Comparison of ENCODE assay signal across 9 cellular contexts in genomic region chr4:151882072-151882803, GRCh38.
A peak's percentile ranks its signal among the peaks of the same experiment; 100 is the strongest.
DNase-seq lines count a peak whose midpoint lies in the region; ATAC-seq and FAIRE-seq lines count a peak whose summit lies in the region.
"Had no signal": no experiment of that assay in that cellular context is flagged by ENCODE, and none has a peak within 500 bp of the region (broad histone marks: within the 10 kb centered on the region; RNA-seq: fewer than 3 reads in every experiment).

No MANE protein-coding gene starts in this region.

- peak overlapping the region; percentile 26 for H3K4me3 Mint-ChIP-seq in activated naive CD4-positive, alpha-beta T cell treated with anti-CD3 and anti-CD28 coated beads for 36 hours
- peak overlapping the region; percentile 33 for H3K4me3 Mint-ChIP-seq in stimulated activated naive CD8-positive, alpha-beta T cell treated with anti-CD3 and anti-CD28 coated beads, Interleukin-15, Interleukin-2, amounts not matched to agents 100 ng/mL and 50 ng/mL, for 24 hours
- H3K4me3 Mint-ChIP-seq: memory B cell had no signal

- ATAC-seq in GM21723 (IDR thresholded peaks at IDR 0.05; ENCODE audit: unreplicated experiment), result peak; percentile 71
- peak; percentile 81 for ATAC-seq in HG03378 (IDR thresholded peaks at IDR 0.05; ENCODE audit: unreplicated experiment)

- FAIRE-seq in RCC 7860 (lab: Jason Lieb, UNC), result no peak

- H3K36me3 Mint-ChIP-seq in activated naive CD4-positive, alpha-beta T cell treated with anti-CD3 and anti-CD28 coated beads for 36 hours (ENCODE audit: low read depth), result no peaks in the 10 kb centered on the region
- no peaks in the 10 kb centered on the region for H3K36me3 Mint-ChIP-seq in stimulated activated naive CD8-positive, alpha-beta T cell treated with anti-CD3 and anti-CD28 coated beads, Interleukin-15, Interleukin-2, amounts not matched to agents 100 ng/mL and 50 ng/mL, for 24 hours (ENCODE audit: low read depth)
- H3K36me3 Mint-ChIP-seq: memory B cell had no signal

- CTCF ChIA-PET in activated naive CD4-positive, alpha-beta T cell treated with anti-CD3 and anti-CD28 coated beads for 36 hours (lab: Charles Lee), result no interaction called here

- H3K9me3 Mint-ChIP-seq in activated naive CD4-positive, alpha-beta T cell treated with anti-CD3 and anti-CD28 coated beads for 36 hours, result peaks cover 4% of the 10 kb centered on the region
- H3K9me3 Mint-ChIP-seq in stimulated activated naive CD8-positive, alpha-beta T cell treated with anti-CD3 and anti-CD28 coated beads, Interleukin-15, Interleukin-2, amounts not matched to agents 100 ng/mL and 50 ng/mL, for 24 hours, result no peaks in the 10 kb centered on the region

- H3K27ac Mint-ChIP-seq in activated naive CD4-positive, alpha-beta T cell treated with anti-CD3 and anti-CD28 coated beads for 36 hours, result peak overlapping the region; percentile 88
- peak overlapping the region; percentile 90 for H3K27ac Mint-ChIP-seq in stimulated activated naive CD8-positive, alpha-beta T cell treated with anti-CD3 and anti-CD28 coated beads, Interleukin-15, Interleukin-2, amounts not matched to agents 100 ng/mL and 50 ng/mL, for 24 hours
- H3K27ac Mint-ChIP-seq: memory B cell had no signal

- H3K27me3 Mint-ChIP-seq in activated naive CD4-positive, alpha-beta T cell treated with anti-CD3 and anti-CD28 coated beads for 36 hours (ENCODE audit: low read depth), result no peaks in the 10 kb centered on the region
- H3K27me3 Mint-ChIP-seq in stimulated activated naive CD8-positive, alpha-beta T cell treated with anti-CD3 and anti-CD28 coated beads, Interleukin-15, Interleukin-2, amounts not matched to agents 100 ng/mL and 50 ng/mL, for 24 hours, result no peaks in the 10 kb centered on the region
- H3K27me3 Mint-ChIP-seq: memory B cell had no signal

- intact Hi-C loops in activated naive CD4-positive, alpha-beta T cell treated with anti-CD3 and anti-CD28 coated beads for 36 hours (cut with micrococcal nuclease), result loop anchor here (1.0 to 10.0 kb wide), 10 partner anchors 49 to 1363 kb away; partner anchors contain the start of genes FBXW7, FHIP1A, GATB and RPS3A

- DNase-seq in activated naive CD4-positive, alpha-beta T cell treated with anti-CD3 and anti-CD28 coated beads for 36 hours, result peak; percentile 14
- DNase-seq in activated naive CD4-positive, alpha-beta T cell (lab: John Stamatoyannopoulos, UW), result no peak
- no peak for DNase-seq in effector CD8-positive, alpha-beta T cell (lab: John Stamatoyannopoulos, UW)
- DNase-seq in nucleus accumbens (lab: John Stamatoyannopoulos, UW) (no peak), RCC 7860 (ENCODE audit: low spot score) (no peak)

- peaks cover 35% of the 10 kb centered on the region for H3K4me1 Mint-ChIP-seq in activated naive CD4-positive, alpha-beta T cell treated with anti-CD3 and anti-CD28 coated beads for 36 hours (ENCODE audit: low read depth)
- peaks cover 37% of the 10 kb centered on the region for H3K4me1 Mint-ChIP-seq in stimulated activated naive CD8-positive, alpha-beta T cell treated with anti-CD3 and anti-CD28 coated beads, Interleukin-15, Interleukin-2, amounts not matched to agents 100 ng/mL and 50 ng/mL, for 24 hours (ENCODE audit: low read depth)
